In genomic region chrX:108439961-108440696, GRCh38 we compare ENCODE assay signal across 8 cellular contexts. TPM values are rescaled to one million over a fixed set of nuclear protein-coding genes. Genes with fewer than 3 reads are reported as not detected.
DNase-seq lines count a peak whose midpoint lies in the region; ATAC-seq and TF ChIP-seq lines count a peak whose summit lies in the region.

No MANE protein-coding gene starts in this region.

- H3K4ac ChIP-seq in trophoblast cell (ENCODE audit: low read depth, low read length): peak overlapping the region; percentile 52

- CTCF ChIA-PET in OCI-LY7 (lab: Charles Lee; ENCODE audit: unreplicated experiment): no interaction called here

- TF ChIP-seq CTCF in fibroblast of villous mesenchyme (IDR thresholded peaks at IDR 0.05; ENCODE audit: insufficient read depth, low read depth, low read length) (no peak), OCI-LY7 (conservative IDR thresholded peaks at IDR 0.05; ENCODE audit: low read length) (no peak)

- H3K23ac ChIP-seq in trophoblast cell (ENCODE audit: low read length): no peak overlapping the region

- H3K27me3 ChIP-seq in SJCRH30 (no peaks in the 10 kb centered on the region), trophoblast cell (ENCODE audit: insufficient read depth, low read length) (no peaks in the 10 kb centered on the region)

- DNase-seq in SJCRH30 (peak; percentile 6), fibroblast of villous mesenchyme (ENCODE audit: low read depth) (no peak), trophoblast cell (peak in 1 of 2 donors; percentile 30), OCI-LY7 (ENCODE audit: low spot score) (no peak), kidney glomerular epithelial cell (lab: John Stamatoyannopoulos, UW) (no peak)

- H3K18ac ChIP-seq in trophoblast cell (ENCODE audit: low read length): no peak overlapping the region

- H4K20me1 ChIP-seq in OCI-LY7 (ENCODE audit: insufficient read depth, low read length): no peaks in the 10 kb centered on the region

- peaks cover 10% of the 10 kb centered on the region for H3K79me1 ChIP-seq in trophoblast cell (ENCODE audit: low read length)

- H2BK5ac ChIP-seq in trophoblast cell (ENCODE audit: low read depth, low read length, poor library complexity): peak overlapping the region; percentile 84

- no peak overlapping the region for H2BK12ac ChIP-seq in trophoblast cell (ENCODE audit: low read length)

- H4K8ac ChIP-seq in trophoblast cell (ENCODE audit: low read depth, low read length): peak overlapping the region; percentile 73

- POLR2A ChIA-PET in OCI-LY7 (lab: Charles Lee): interaction anchor here (0.6 kb wide), 1 partner anchor 815 kb away, joined by 3 read pairs; no protein-coding TSS in a partner anchor

- BruUV-seq in OCI-LY7 (replicated peaks; lab: Mats Ljungman, UMichigan): no TSS peak

- peak overlapping the region; percentile 74 for H4K91ac ChIP-seq in trophoblast cell (ENCODE audit: low read depth, low read length)

- peak overlapping the region; percentile 84 for H3K14ac ChIP-seq in trophoblast cell (ENCODE audit: low read length)

- peaks cover 3% of the 10 kb centered on the region for H3K79me2 ChIP-seq in trophoblast cell (ENCODE audit: control insufficient read depth, insufficient read depth, low read length, poor library complexity)
- H3K79me2 ChIP-seq in OCI-LY7 (ENCODE audit: insufficient read depth, low read depth, low read length): no peaks in the 10 kb centered on the region

- WGBS in trophoblast cell (ENCODE audit: extremely low coverage, insufficient coverage, insufficient read length): no CpG with 5 or more reads among the region's 25 CpGs

- H3K9ac ChIP-seq in ES-I3 (ENCODE audit: low read depth, low read length) (peak overlapping the region; percentile 91), trophoblast cell (ENCODE audit: low read length) (peak overlapping the region; percentile 87)

- peak overlapping the region; percentile 53 for H2BK120ac ChIP-seq in trophoblast cell (ENCODE audit: insufficient read depth, low read length, poor library complexity)

- H3K4me3 ChIP-seq in SJCRH30 (peak overlapping the region; percentile 48), fibroblast of villous mesenchyme (ENCODE audit: low read depth, low read length) (peak overlapping the region; percentile 81), trophoblast cell (ENCODE audit: low read depth, low read length) (peak overlapping the region; percentile 71), OCI-LY7 (ENCODE audit: low read depth, low read length, poor library complexity, severe bottlenecking) (no peak overlapping the region)

- intact Hi-C loops in OCI-LY7 (cut with micrococcal nuclease; ENCODE audit: unreplicated experiment): no loop called here

- ATAC-seq in HG02610 (IDR thresholded peaks at IDR 0.05; ENCODE audit: unreplicated experiment): no peak
- no peak for ATAC-seq in GM19035 (IDR thresholded peaks at IDR 0.05; ENCODE audit: unreplicated experiment)

- H3K9me3 ChIP-seq in ES-I3 (ENCODE audit: control insufficient read depth, insufficient read depth, low read length) (no peaks in the 10 kb centered on the region), SJCRH30 (replicated peaks) (no peaks in the 10 kb centered on the region), trophoblast cell (ENCODE audit: insufficient read depth, low read depth, low read length) (no peaks in the 10 kb centered on the region), OCI-LY7 (ENCODE audit: low read length) (no peaks in the 10 kb centered on the region)

- H3K36me3 ChIP-seq in ES-I3 (ENCODE audit: insufficient read depth, low read length): no peaks in the 10 kb centered on the region
- no peaks in the 10 kb centered on the region for H3K36me3 ChIP-seq in SJCRH30
- no peaks in the 10 kb centered on the region for H3K36me3 ChIP-seq in trophoblast cell (ENCODE audit: control insufficient read depth in 1 of 2, insufficient read depth in 2 of 2, low read length in 2 of 2)
- H3K36me3 ChIP-seq in OCI-LY7 (ENCODE audit: insufficient read depth, low read length): no peaks in the 10 kb centered on the region

- H3K4me1 ChIP-seq in ES-I3 (ENCODE audit: insufficient read depth, low read length) (peaks cover 5% of the 10 kb centered on the region), SJCRH30 (no peaks in the 10 kb centered on the region), trophoblast cell (ENCODE audit: control insufficient read depth in 1 of 2, insufficient read depth in 2 of 2, low read length in 2 of 2) (no peaks in the 10 kb centered on the region), OCI-LY7 (ENCODE audit: insufficient read depth, low read length, poor library complexity, severe bottlenecking) (no peaks in the 10 kb centered on the region)

- no peaks in the 10 kb centered on the region for H3K9me2 ChIP-seq in OCI-LY7 (ENCODE audit: insufficient read depth, low read length)

- peak overlapping the region; percentile 23 for H2AK5ac ChIP-seq in trophoblast cell (ENCODE audit: low read length)

- peak overlapping the region; percentile 25 for H2AFZ ChIP-seq in trophoblast cell (ENCODE audit: insufficient read depth, low read length, poor library complexity)
- H2AFZ ChIP-seq in OCI-LY7 (ENCODE audit: low read length): no peak overlapping the region

- H4K12ac ChIP-seq in trophoblast cell (ENCODE audit: low read depth, low read length): peak overlapping the region; percentile 87

- H3K4me2 ChIP-seq in trophoblast cell (ENCODE audit: low read length) (peak overlapping the region; percentile 68), OCI-LY7 (ENCODE audit: low read length) (no peak overlapping the region)

- H3K27ac ChIP-seq in SJCRH30 (peak overlapping the region; percentile 27; the same call in 1 of the 2 replicates), trophoblast cell (ENCODE audit: low read depth, low read length) (peak overlapping the region; percentile 86), OCI-LY7 (ENCODE audit: low read depth, low read length, poor library complexity, severe bottlenecking) (no peak overlapping the region)

RNA-seq across cellular contexts. Expression of gene COL4A5, which starts 0.5 kb away (rescaled TPM):
- total RNA-seq in SJCRH30 (2014; rRNA removed; shearing (Covaris generic)): 6.4 and 9.5 TPM in 2 replicates
- total RNA-seq in fibroblast of villous mesenchyme (30.0 and 47.1 TPM in 2 replicates), OCI-LY7 (2022) (not detected in 2 replicates)
- 40.7 and 49.7 TPM in 2 replicates for polyA plus RNA-seq in trophoblast cell (2013)
- total RNA-seq in OCI-LY7 (2014; rRNA removed; shearing (Covaris generic)): not detected in 2 replicates

RNA-seq across cellular contexts. Expression of gene COL4A6, which starts 1.9 kb away (rescaled TPM):
- 0.15 and 0.18 TPM in 2 replicates for total RNA-seq in SJCRH30 (2014; rRNA removed; shearing (Covaris generic))
- total RNA-seq in fibroblast of villous mesenchyme: 0.32 and 1.7 TPM in 2 replicates
- polyA plus RNA-seq in trophoblast cell (2013): 13.0 and 13.7 TPM in 2 replicates
- total RNA-seq in OCI-LY7 (2014; rRNA removed; shearing (Covaris generic)): 0.08 TPM in 1 of 2 replicates, not detected in the other
- total RNA-seq in OCI-LY7 (2022): not detected in 2 replicates

Comparison
In these comparisons a context has a peak if more than half of its experiments do, and no peak if none do; other contexts are left out.
1. DNase-seq: peak in SJCRH30 (2 of 2); none in fibroblast of villous mesenchyme (single experiment), OCI-LY7 (single experiment) and kidney glomerular epithelial cell (single experiment).